In the genomic region with DNA sequence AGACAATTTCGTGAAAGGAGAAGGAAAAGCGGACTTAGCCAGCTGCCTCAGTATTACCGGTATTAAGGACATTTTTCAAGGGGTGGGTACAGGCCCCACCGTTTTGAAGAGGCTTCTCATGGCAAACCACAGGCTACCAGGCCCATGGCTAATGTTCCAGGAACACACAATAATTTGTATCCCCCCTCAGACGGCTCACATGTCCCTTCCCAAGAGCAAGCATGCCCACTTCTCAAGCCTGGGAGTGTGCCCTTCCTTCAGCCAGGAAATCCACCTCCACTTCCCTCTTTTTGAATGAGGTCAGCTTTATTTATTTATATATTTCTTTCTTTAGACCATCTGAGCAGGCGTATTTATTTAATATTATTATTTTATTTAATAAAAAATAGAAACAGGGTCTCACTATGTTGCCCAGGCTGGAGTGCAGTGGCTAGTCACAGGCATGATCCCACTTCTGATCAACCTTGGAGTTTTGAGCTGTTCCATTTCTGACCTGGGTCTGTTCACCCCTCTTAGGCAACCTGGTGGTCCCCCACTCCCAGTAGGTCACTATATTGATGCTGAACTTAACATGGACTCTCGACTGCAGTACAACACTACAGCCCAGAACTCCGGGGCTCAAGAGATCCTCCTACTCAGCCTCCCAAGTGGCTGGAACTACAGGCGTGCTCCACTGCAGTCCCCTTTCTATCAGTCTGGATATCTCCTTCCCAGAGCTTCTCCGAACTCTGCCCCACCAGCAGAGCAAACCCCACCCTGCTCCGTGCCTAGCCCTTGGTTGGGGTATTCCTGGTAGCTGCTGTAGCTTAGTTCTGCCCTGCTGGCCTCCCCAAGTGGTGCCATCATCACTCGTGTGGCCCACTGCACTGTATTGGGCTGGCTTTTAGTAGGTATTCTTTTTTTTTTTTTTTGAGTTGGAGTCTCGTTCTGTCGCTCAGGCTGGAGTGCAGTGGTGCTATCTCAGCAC, we compare ENCODE assay signal across 20 cellular contexts. TPM values are rescaled to one million over a fixed set of nuclear protein-coding genes. Genes with fewer than 3 reads are reported as not detected.
A peak's percentile ranks its signal among the peaks of the same experiment; 100 is the strongest.
DNase-seq lines count a peak whose midpoint lies in the region; ATAC-seq and TF ChIP-seq lines count a peak whose summit lies in the region.
"Had no signal": no experiment of that assay in that cellular context is flagged by ENCODE, and none has a peak within 500 bp of the region (broad histone marks: within the 10 kb centered on the region; RNA-seq: fewer than 3 reads in every experiment).

No MANE protein-coding gene starts in this region.

- no TSS peak for BruUV-seq in IMR-90 (replicated peaks; lab: Mats Ljungman, UMichigan)

- H3K27me3 ChIP-seq in IMR-90 (ENCODE audit: control insufficient read depth, insufficient read depth, low read length): no peaks in the 10 kb centered on the region
- H3K27me3 ChIP-seq: heart right ventricle, stomach had no signal

- peaks cover 13 to 23% of the 10 kb centered on the region in 2 experiments for H3K79me1 ChIP-seq in IMR-90 (ENCODE audit: low read depth in 1 of 2, low read length in 2 of 2)

- ATAC-seq in IMR-90 (ENCODE audit: low read depth) (peak; percentile 7; the same call in 1 of the 2 replicates), GM18502 (IDR thresholded peaks at IDR 0.05; ENCODE audit: poor library complexity, unreplicated experiment) (no peak)
- peak; percentile 13 for ATAC-seq in activated naive CD8-positive, alpha-beta T cell treated with anti-CD3 and anti-CD28 coated beads, Interleukin-2, amount 50 U/mL, for 24 hours
- ATAC-seq: effector memory CD8-positive, alpha-beta T cell had no signal

- WGBS in IMR-90 (ENCODE audit: extremely low coverage in 2 of 2, insufficient read length in 1 of 2), 2 experiments: 96% methylated on average over 4 of the region's 14 CpGs; no CpG with 5 or more reads in 1 of the 2 experiments

- intact Hi-C loops in IMR-90 (cut with micrococcal nuclease): no loop called here

- no peak overlapping the region for H3K27ac ChIP-seq in IMR-90 (ENCODE audit: insufficient read depth, low read length)
- H3K27ac ChIP-seq: heart right ventricle, stomach had no signal

- no peak overlapping the region for H3K4me2 ChIP-seq in IMR-90 (ENCODE audit: low read depth, low read length)

- POLR2A ChIA-PET in IMR-90 (lab: Charles Lee; ENCODE audit: unreplicated experiment): interaction anchor here (0.6 to 0.7 kb wide), 2 partner anchors 45 to 228 kb away, joined by 4 read pairs; a partner anchor contains a TSS

- no peak overlapping the region for H2AFZ ChIP-seq in IMR-90 (replicated peaks; ENCODE audit: low read length, poor library complexity)

- H3K14ac ChIP-seq in IMR-90 (replicated peaks; ENCODE audit: low read depth, low read length): no peak overlapping the region

- H3K4ac ChIP-seq in IMR-90 (ENCODE audit: low read depth, low read length): no peak overlapping the region

- no peaks in the 10 kb centered on the region for H3K27me3 Mint-ChIP-seq in activated naive CD8-positive, alpha-beta T cell treated with anti-CD3 and anti-CD28 coated beads, Interleukin-2, amount 50 U/mL, for 24 hours
- H3K27me3 Mint-ChIP-seq in nephron progenitor cell (ENCODE audit: low read depth, poor library complexity): no peaks in the 10 kb centered on the region
- H3K27me3 Mint-ChIP-seq: CD4-positive, CD25-positive, alpha-beta regulatory T cell; central memory CD8-positive, alpha-beta T cell; effector memory CD8-positive, alpha-beta T cell had no signal

- H3K36me3 ChIP-seq in IMR-90 (ENCODE audit: control insufficient read depth, insufficient read depth, low read length): peaks cover 36% of the 10 kb centered on the region

- no peak overlapping the region for H2BK120ac ChIP-seq in IMR-90 (ENCODE audit: low read depth, low read length)

- peak overlapping the region; percentile 18 for H3K27ac Mint-ChIP-seq in activated naive CD8-positive, alpha-beta T cell treated with anti-CD3 and anti-CD28 coated beads, Interleukin-2, amount 50 U/mL, for 24 hours
- peak overlapping the region; percentile 69 for H3K27ac Mint-ChIP-seq in nephron progenitor cell

- DNase-seq in NCI-H82 (lab: John Stamatoyannopoulos, UW): peak; percentile 23
- no peak for DNase-seq in NCI-H82 treated with DMSO at 0.1 percent for 48 hours (lab: John Stamatoyannopoulos, UW; ENCODE audit: unreplicated experiment)
- no peak for DNase-seq in IMR-90
- no peak for DNase-seq in activated naive CD8-positive, alpha-beta T cell treated with anti-CD3 and anti-CD28 coated beads, Interleukin-2, amount 50 U/mL, for 24 hours
- DNase-seq in nephron progenitor cell: no peak
- DNase-seq in stimulated activated naive CD4-positive, alpha-beta T cell treated with Interleukin-2 at 50 U/mL for 16 hours (lab: John Stamatoyannopoulos, UW): no peak
- DNase-seq in EL: no peak
- DNase-seq: activated effector memory CD4-positive, alpha-beta T cell treated with Interleukin-2 at 50 U/mL for 16 hours; amniotic stem cell; CD4-positive, CD25-positive, alpha-beta regulatory T cell; effector memory CD8-positive, alpha-beta T cell; heart right ventricle; MV-4-11; NCI-H2029 treated with DMSO at 0.1 percent for 48 hours; NCI-H524; OCI-M1; retina; stomach had no signal

- H3K9me3 Mint-ChIP-seq in activated naive CD8-positive, alpha-beta T cell treated with anti-CD3 and anti-CD28 coated beads, Interleukin-2, amount 50 U/mL, for 24 hours: no peaks in the 10 kb centered on the region
- H3K9me3 Mint-ChIP-seq in nephron progenitor cell: peaks cover 10% of the 10 kb centered on the region
- H3K9me3 Mint-ChIP-seq: central memory CD8-positive, alpha-beta T cell; effector memory CD8-positive, alpha-beta T cell had no signal

- no peak overlapping the region; a peak in 1 of 4 replicates for H4K8ac ChIP-seq in IMR-90 (ENCODE audit: low read depth in 2 of 2, low read length in 2 of 2)

- no peak for TF ChIP-seq POLR2A in IMR-90 (IDR thresholded peaks at IDR 0.05; ENCODE audit: low read depth, low read length)

- no peak for TF ChIP-seq CTCF in IMR-90 (conservative IDR thresholded peaks at IDR 0.05; ENCODE audit: low read depth, low read length)
- no peak for TF ChIP-seq CTCF in nephron progenitor cell (IDR thresholded peaks at IDR 0.05)

- H2BK5ac ChIP-seq in IMR-90 (ENCODE audit: low read depth, low read length, poor library complexity, severe bottlenecking): no peak overlapping the region

- H2BK15ac ChIP-seq in IMR-90 (ENCODE audit: low read depth, low read length): no peak overlapping the region

- peaks cover 42% of the 10 kb centered on the region for H3K36me3 Mint-ChIP-seq in activated naive CD8-positive, alpha-beta T cell treated with anti-CD3 and anti-CD28 coated beads, Interleukin-2, amount 50 U/mL, for 24 hours (ENCODE audit: low read depth)
- peaks cover 60% of the 10 kb centered on the region for H3K36me3 Mint-ChIP-seq in nephron progenitor cell (ENCODE audit: low read depth)

- peak overlapping the region; percentile 72 for H2AK9ac ChIP-seq in IMR-90 (replicated peaks; ENCODE audit: low read depth, low read length, poor library complexity)

- H3K9me1 ChIP-seq in IMR-90 (ENCODE audit: insufficient read depth, low read length): 0 out of 2 replicates have a peak, but pooled peaks cover under 1% of the 10 kb centered on the region

- no peak overlapping the region for H3K56ac ChIP-seq in IMR-90 (ENCODE audit: extremely low read depth, insufficient read depth, low read length)

- no peak overlapping the region for H3K23ac ChIP-seq in IMR-90 (ENCODE audit: low read depth, low read length)

- peak overlapping the region; percentile 46; the same call in 1 of the 2 replicates for H2AK5ac ChIP-seq in IMR-90 (ENCODE audit: low read depth, low read length)

- H4K20me1 ChIP-seq in IMR-90 (ENCODE audit: insufficient read depth, low read length): peaks cover 24% of the 10 kb centered on the region

- peaks cover 15% of the 10 kb centered on the region for H3K4me1 Mint-ChIP-seq in activated naive CD8-positive, alpha-beta T cell treated with anti-CD3 and anti-CD28 coated beads, Interleukin-2, amount 50 U/mL, for 24 hours
- H3K4me1 Mint-ChIP-seq in nephron progenitor cell: peaks cover 6% of the 10 kb centered on the region

- no peaks in the 10 kb centered on the region for H3K9me3 ChIP-seq in IMR-90 (ENCODE audit: control insufficient read depth, insufficient read depth, low read length)
- H3K9me3 ChIP-seq: heart right ventricle, stomach had no signal

- H4K91ac ChIP-seq in IMR-90 (ENCODE audit: insufficient read depth, low read depth, low read length): no peak overlapping the region

- no peak overlapping the region for H2BK20ac ChIP-seq in IMR-90 (ENCODE audit: low read depth, low read length)

- no peak overlapping the region for H3K9ac ChIP-seq in IMR-90 (ENCODE audit: low read depth, low read length)

- dilution Hi-C loops in IMR-90 (cut with HindIII; ENCODE audit: low sequenced_read_pairs, unreplicated experiment): no loop called here

- CTCF ChIA-PET in IMR-90 (lab: Yijun Ruan, JAX): no interaction called here

- H3K4me3 ChIP-seq in IMR-90 (ENCODE audit: insufficient read depth, low read depth, low read length): no peak overlapping the region
- H3K4me3 ChIP-seq: heart right ventricle, stomach had no signal

- TF ChIP-seq RAD21 in IMR-90 (IDR thresholded peaks at IDR 0.05; ENCODE audit: low read length): no peak

- H3K18ac ChIP-seq in IMR-90 (ENCODE audit: low read depth, low read length): no peak overlapping the region

- no peaks in the 10 kb centered on the region for H3K4me1 ChIP-seq in IMR-90 (ENCODE audit: control insufficient read depth, insufficient read depth, low read length)

- in situ Hi-C loops in IMR-90 (cut with MboI; ENCODE audit: low sequenced_read_pairs): loop anchor here (25.0 kb wide), 1 partner anchor 235 kb away; a partner anchor contains a TSS

- no peak overlapping the region for H3K4me3 Mint-ChIP-seq in activated naive CD8-positive, alpha-beta T cell treated with anti-CD3 and anti-CD28 coated beads, Interleukin-2, amount 50 U/mL, for 24 hours
- no peak overlapping the region for H3K4me3 Mint-ChIP-seq in nephron progenitor cell
- H3K4me3 Mint-ChIP-seq: central memory CD8-positive, alpha-beta T cell; effector memory CD8-positive, alpha-beta T cell had no signal

- no peak overlapping the region for H4K5ac ChIP-seq in IMR-90 (ENCODE audit: low read depth, low read length)

TF ChIP-seq in IMR-90, 13 proteins besides CTCF, POLR2A, EP300 and RAD21 (continues in another document):
- TF ChIP-seq SMC3 (IDR thresholded peaks at IDR 0.05; ENCODE audit: low read depth, low read length) (no peak), BHLHE40 (IDR thresholded peaks at IDR 0.05; ENCODE audit: low read depth, low read length) (no peak), NFE2L2 (IDR thresholded peaks at IDR 0.05; ENCODE audit: low read depth, low read length) (no peak)

RNA-seq across cellular contexts. Expression of a gene that starts 9.8 kb away (rescaled TPM):
- total RNA-seq in IMR-90 (2012; rRNA removed): 578 and 1,483 TPM in 2 replicates
- 485 and 535 TPM in 2 replicates for polyA plus RNA-seq in IMR-90 (2012; rRNA removed)
- 72.4 and 152 TPM in 2 replicates for polyA plus RNA-seq in IMR-90 (2012; cell fraction: cytosol; rRNA removed)
- polyA plus RNA-seq in IMR-90 (2012; cell fraction: nucleus; rRNA removed; ENCODE audit: low replicate concordance): 46.8 and 204 TPM in 2 replicates
